In genomic region chr19:46766569-46767317, GRCh38 we compare ENCODE assay signal across 6 cellular contexts. TPM values are rescaled to one million over a fixed set of nuclear protein-coding genes. Genes with fewer than 3 reads are reported as not detected.
DNase-seq lines count a peak whose midpoint lies in the region; TF ChIP-seq lines count a peak whose summit lies in the region.

No MANE protein-coding gene starts in this region.

- H3K4me2 ChIP-seq in GM23248 (ENCODE audit: unreplicated experiment), result no peak overlapping the region

- H3K9me3 Mint-ChIP-seq in endothelial cell (ENCODE audit: unreplicated experiment), result no peaks in the 10 kb centered on the region

- peak; percentile 69 for TF ChIP-seq CTCF in endothelial cell (IDR thresholded peaks at IDR 0.05; ENCODE audit: unreplicated experiment)

- no peaks in the 10 kb centered on the region; the same call in 1 of the 2 replicates for H3K36me3 ChIP-seq in GM23248 (ENCODE audit: low read depth)

- no peak overlapping the region for H3K4me3 ChIP-seq in GM23248

- no peaks in the 10 kb centered on the region for H3K9me3 ChIP-seq in GM23248 (ENCODE audit: low read depth)

- no peaks in the 10 kb centered on the region for H3K4me1 Mint-ChIP-seq in endothelial cell (ENCODE audit: unreplicated experiment)

- H2AFZ ChIP-seq in GM23248, result no peak overlapping the region

- no peak overlapping the region for H3K27ac ChIP-seq in GM23248

- H3F3A ChIP-seq in GM23248 (ENCODE audit: insufficient read depth), result peaks cover 17% of the 10 kb centered on the region

- peak; percentile 38 for DNase-seq in GM23248
- DNase-seq in T-helper 1 cell, result peak in 4 of 5 donors; percentile 36 to 66 (median 44)
- peak; percentile 47 for DNase-seq in endothelial cell (ENCODE audit: low spot score)
- peak; percentile 54 to 60 for DNase-seq in stimulated activated CD4-positive, alpha-beta T cell treated with anti-CD3 and anti-CD28 coated beads, Interleukin-2, amount 100 ng/mL, for 48 hours
- DNase-seq in dedifferentiated amniotic fluid mesenchymal stem cell (ENCODE audit: extremely low spot score), result no peak
- no peak for DNase-seq in NCI-H1930 (lab: John Stamatoyannopoulos, UW)

- H3K36me3 Mint-ChIP-seq in endothelial cell (ENCODE audit: low read depth, unreplicated experiment), result no peaks in the 10 kb centered on the region

- no peaks in the 10 kb centered on the region for H4K20me1 ChIP-seq in GM23248 (ENCODE audit: insufficient read depth)

- WGBS in GM23248 (ENCODE audit: low coverage in 1 of 2, low lambda C conversion rate in 2 of 2, missing lambda C conversion rate in 2 of 2), 2 experiments, result 69 to 74% methylated on average over 18 of the region's 18 CpGs

- no peaks in the 10 kb centered on the region for H3K4me1 ChIP-seq in GM23248 (ENCODE audit: insufficient read depth)

- H3K4me3 Mint-ChIP-seq in endothelial cell (ENCODE audit: unreplicated experiment), result no peak overlapping the region

- H3K27me3 Mint-ChIP-seq in endothelial cell (ENCODE audit: unreplicated experiment), result peaks cover 6% of the 10 kb centered on the region

- H3K27ac Mint-ChIP-seq in endothelial cell (ENCODE audit: unreplicated experiment), result peak overlapping the region; percentile 2

- H3K79me2 ChIP-seq in GM23248 (ENCODE audit: insufficient read depth), result no peaks in the 10 kb centered on the region

- in situ Hi-C loops in GM23248 (cut with MboI), result no loop called here

- H3K9ac ChIP-seq in GM23248, result no peak overlapping the region

- H3K27me3 ChIP-seq in GM23248 (replicated peaks; ENCODE audit: insufficient read depth), result no peaks in the 10 kb centered on the region

- H3K9me2 ChIP-seq in GM23248 (ENCODE audit: insufficient read depth), result no peaks in the 10 kb centered on the region

RNA-seq across cellular contexts. Expression of gene STRN4, which starts 20.5 kb away (rescaled TPM):
- 75.7 and 114 TPM in 2 replicates for total RNA-seq in GM23248 (2014; rRNA removed; shearing (Covaris generic))
- 44.4 and 45.9 TPM in 2 replicates for polyA plus RNA-seq in GM23248 (2016; fragmentation: Nextera tagmentation; extraction: Ambion mirVana)
- total RNA-seq in endothelial cell (ENCODE audit: unreplicated experiment), result 111 TPM

RNA-seq across cellular contexts. Expression of gene FKRP, which starts 20.9 kb away (rescaled TPM):
- total RNA-seq in GM23248 (2014; rRNA removed; shearing (Covaris generic)), result 32.1 and 41.5 TPM in 2 replicates
- 12.4 and 15.0 TPM in 2 replicates for polyA plus RNA-seq in GM23248 (2016; fragmentation: Nextera tagmentation; extraction: Ambion mirVana)
- 22.7 TPM for total RNA-seq in endothelial cell (ENCODE audit: unreplicated experiment)

RNA-seq across cellular contexts. Expression of gene SLC1A5, which starts 21.7 kb away (rescaled TPM):
- 426 and 456 TPM in 2 replicates for total RNA-seq in GM23248 (2014; rRNA removed; shearing (Covaris generic))
- polyA plus RNA-seq in GM23248 (2016; fragmentation: Nextera tagmentation; extraction: Ambion mirVana), result 367 and 393 TPM in 2 replicates
- total RNA-seq in endothelial cell (ENCODE audit: unreplicated experiment), result 62.6 TPM

RNA-seq across cellular contexts. Expression of gene PRKD2, which starts 49.8 kb away (rescaled TPM):
- total RNA-seq in GM23248 (2014; rRNA removed; shearing (Covaris generic)), result 11.9 and 16.4 TPM in 2 replicates
- polyA plus RNA-seq in GM23248 (2016; fragmentation: Nextera tagmentation; extraction: Ambion mirVana), result 12.3 and 14.2 TPM in 2 replicates
- total RNA-seq in endothelial cell (ENCODE audit: unreplicated experiment), result 132 TPM

Comparison
In these comparisons a context has a peak if more than half of its experiments do, and no peak if none do; other contexts are left out.
1. DNase-seq: peak in GM23248 (single experiment), T-helper 1 cell (4 of 5), endothelial cell (single experiment) and stimulated activated CD4-positive, alpha-beta T cell treated with anti-CD3 and anti-CD28 coated beads, Interleukin-2, amount 100 ng/mL, for 48 hours (2 of 2); none in dedifferentiated amniotic fluid mesenchymal stem cell (single experiment) and NCI-H1930 (0 of 2).